16 cellular contexts compared by ENCODE assay signal in genomic region chr12:120620624-120621023, GRCh38. TPM values are rescaled to one million over a fixed set of nuclear protein-coding genes. Genes with fewer than 3 reads are reported as not detected.
DNase-seq lines count a peak whose midpoint lies in the region; ATAC-seq and TF ChIP-seq lines count a peak whose summit lies in the region.
"Had no signal": no experiment of that assay in that cellular context is flagged by ENCODE, and none has a peak within 500 bp of the region (broad histone marks: within the 10 kb centered on the region; RNA-seq: fewer than 3 reads in every experiment).

No MANE protein-coding gene starts in this region.

- DNase-seq in HT-29 (ENCODE audit: low spot score) (peak; percentile 54), RWPE2 (ENCODE audit: low spot score) (no peak), hepatocyte (ENCODE audit: low spot score) (peak; percentile 53), stomach (peak; percentile 51), NCI-H1105 treated with DMSO at 0.1 percent for 48 hours (lab: John Stamatoyannopoulos, UW) (no peak), caudate nucleus (lab: John Stamatoyannopoulos, UW) (no peak)
- DNase-seq in naive thymus-derived CD4-positive, alpha-beta T cell: no peak
- DNase-seq: DMS 273 treated with DMSO at 0.1 percent for 48 hours; MM.1S; NCI-H1105; NCI-H1694 treated with DMSO at 0.1 percent for 48 hours; NCI-H446; NCI-H69; NK-92 treated with Interleukin-12 subunit alpha and Interleukin-12 subunit beta, amount 100 ng/mL, for 24 hours; OCI-M1 had no signal

- H3K27me3 Mint-ChIP-seq in naive thymus-derived CD4-positive, alpha-beta T cell: peaks cover 18 to 33% (median 25%) of the 10 kb centered on the region in 5 donors

- no peak for TF ChIP-seq CTCF in RWPE2 (IDR thresholded peaks at IDR 0.05; ENCODE audit: poor library complexity, severe bottlenecking)
- no peak for TF ChIP-seq CTCF in hepatocyte (IDR thresholded peaks at IDR 0.05; ENCODE audit: poor library complexity)
- no peak for TF ChIP-seq CTCF in stomach (IDR thresholded peaks at IDR 0.05)

- CTCF ChIA-PET in naive thymus-derived CD4-positive, alpha-beta T cell (lab: Charles Lee): no interaction called here

- H3K9me2 ChIP-seq in hepatocyte (replicated peaks; ENCODE audit: insufficient read depth): no peaks in the 10 kb centered on the region

- WGBS in hepatocyte (ENCODE audit: low lambda C conversion rate, missing lambda C conversion rate): 86% methylated on average over 2 of the region's 2 CpGs
- 73 to 96% (median 79%) methylated on average over 2 of the region's 2 CpGs for WGBS in stomach, 5 donors

- no peaks in the 10 kb centered on the region for H3K79me2 ChIP-seq in hepatocyte

- no peak overlapping the region for H2AFZ ChIP-seq in hepatocyte

- H3K27me3 ChIP-seq in RWPE2 (ENCODE audit: insufficient read depth, poor library complexity, severe bottlenecking) (no peaks in the 10 kb centered on the region), hepatocyte (peaks cover 15% of the 10 kb centered on the region), stomach (peaks cover 0 to 46% (median 6%) of the 10 kb centered on the region in 3 donors)
- H3K27me3 ChIP-seq in naive thymus-derived CD4-positive, alpha-beta T cell (ENCODE audit: control insufficient read depth in 2 of 2, insufficient read depth in 2 of 2, low read length in 2 of 2): no peaks in the 10 kb centered on the region

- no peak for TF ChIP-seq POLR2A in stomach (IDR thresholded peaks at IDR 0.05)

- H3K9me3 Mint-ChIP-seq in naive thymus-derived CD4-positive, alpha-beta T cell: peaks cover 0 to 5% (median 0%) of the 10 kb centered on the region in 11 donors

- no peak overlapping the region for H3K4me3 Mint-ChIP-seq in naive thymus-derived CD4-positive, alpha-beta T cell

- ATAC-seq in RWPE2 (ENCODE audit: low read depth): peak; percentile 94
- ATAC-seq in naive thymus-derived CD4-positive, alpha-beta T cell: no peak

- H3K36me3 Mint-ChIP-seq in naive thymus-derived CD4-positive, alpha-beta T cell: peaks cover 0 to 4% (median 0%) of the 10 kb centered on the region in 5 donors

- H3K27ac ChIP-seq in RWPE2 (ENCODE audit: poor library complexity, severe bottlenecking) (peak overlapping the region; percentile 22), hepatocyte (no peak overlapping the region), stomach (no peak overlapping the region), caudate nucleus (ENCODE audit: low read depth, low read length) (no peak overlapping the region)
- no peak overlapping the region for H3K27ac ChIP-seq in naive thymus-derived CD4-positive, alpha-beta T cell (ENCODE audit: low read depth, low read length)
- H3K27ac ChIP-seq: C4-2B had no signal

- H3K9me3 ChIP-seq in RWPE2 (ENCODE audit: severe bottlenecking) (no peaks in the 10 kb centered on the region), hepatocyte (ENCODE audit: low read depth) (no peaks in the 10 kb centered on the region), stomach (no peaks in the 10 kb centered on the region)
- H3K9me3 ChIP-seq in naive thymus-derived CD4-positive, alpha-beta T cell (ENCODE audit: control insufficient read depth in 2 of 3, low read length in 3 of 3): no peaks in the 10 kb centered on the region

- H3K4me1 ChIP-seq in RWPE2 (ENCODE audit: insufficient read depth, poor library complexity, severe bottlenecking) (peaks cover 9% of the 10 kb centered on the region), hepatocyte (ENCODE audit: insufficient read depth) (no peaks in the 10 kb centered on the region), stomach (no peaks in the 10 kb centered on the region)
- no peaks in the 10 kb centered on the region for H3K4me1 ChIP-seq in naive thymus-derived CD4-positive, alpha-beta T cell (ENCODE audit: control insufficient read depth in 2 of 2, insufficient read depth in 2 of 2, low read length in 2 of 2)

- intact Hi-C loops in stomach (cut with DNase I; ENCODE audit: low total_unique reads): no loop called here
- intact Hi-C loops in naive thymus-derived CD4-positive, alpha-beta T cell (cut with micrococcal nuclease): no loop called here

- no peak overlapping the region for H3K4me2 ChIP-seq in hepatocyte

- POLR2A ChIA-PET in naive thymus-derived CD4-positive, alpha-beta T cell (lab: Charles Lee): no interaction called here

- H3K4me3 ChIP-seq in RWPE2 (ENCODE audit: severe bottlenecking): no peak overlapping the region
- H3K4me3 ChIP-seq in hepatocyte: no peak overlapping the region
- no peak overlapping the region for H3K4me3 ChIP-seq in stomach
- no peak overlapping the region for H3K4me3 ChIP-seq in naive thymus-derived CD4-positive, alpha-beta T cell (ENCODE audit: low read length)

- TF ChIP-seq EP300 in stomach (IDR thresholded peaks at IDR 0.05): no peak

- no peaks in the 10 kb centered on the region for H3K4me1 Mint-ChIP-seq in naive thymus-derived CD4-positive, alpha-beta T cell

- no peaks in the 10 kb centered on the region for H4K20me1 ChIP-seq in hepatocyte (ENCODE audit: insufficient read depth, poor library complexity, severe bottlenecking)

- no peak overlapping the region for H3K27ac Mint-ChIP-seq in naive thymus-derived CD4-positive, alpha-beta T cell

- H3K36me3 ChIP-seq in RWPE2 (ENCODE audit: low read depth) (no peaks in the 10 kb centered on the region), hepatocyte (replicated peaks; ENCODE audit: insufficient read depth, low read depth) (no peaks in the 10 kb centered on the region), stomach (no peaks in the 10 kb centered on the region)
- no peaks in the 10 kb centered on the region for H3K36me3 ChIP-seq in naive thymus-derived CD4-positive, alpha-beta T cell (ENCODE audit: control insufficient read depth in 2 of 3, insufficient read depth in 3 of 3, low read length in 3 of 3)

RNA-seq across cellular contexts. Expression of gene CABP1, which starts 19.8 kb away (rescaled TPM):
- 3.5 and 7.0 TPM in 2 replicates for total RNA-seq in HT-29 (2014; rRNA removed; shearing (Covaris generic))
- 1.5 TPM in 1 of 2 replicates, not detected in the other for total RNA-seq in hepatocyte
- polyA plus RNA-seq in hepatocyte: 0.74 TPM in 1 of 2 replicates, not detected in the other
- total RNA-seq in stomach: 1 to 10 TPM in 2 of 5 donors, not detected in 3; 1.1 to 2.0 TPM
- 1 to 10 TPM; 1.5 to 2.4 (median 2.0) TPM for polyA plus RNA-seq in stomach
- total RNA-seq in naive thymus-derived CD4-positive, alpha-beta T cell: under 1 TPM in 1 of 5 experiments, not detected in 4; 0.24 TPM
- not detected for polyA plus RNA-seq in naive thymus-derived CD4-positive, alpha-beta T cell

RNA-seq across cellular contexts. Expression of gene POP5, which starts 39.4 kb away (rescaled TPM):
- total RNA-seq in HT-29 (2014; rRNA removed; shearing (Covaris generic)): 61.5 and 70.9 TPM in 2 replicates
- total RNA-seq in hepatocyte (29.3 and 34.0 TPM in 2 replicates), stomach (10 to 100 TPM; 10.5 to 62.3 (median 34.3) TPM)
- polyA plus RNA-seq in hepatocyte (51.1 and 54.0 TPM in 2 replicates), stomach (10 to 100 TPM; 33.9 to 51.2 (median 49.1) TPM)
- total RNA-seq in naive thymus-derived CD4-positive, alpha-beta T cell: 10 to 100 TPM; 42.9 to 86.8 (median 59.0) TPM
- 100 to 1,000 TPM; 116 to 141 TPM for polyA plus RNA-seq in naive thymus-derived CD4-positive, alpha-beta T cell

Comparison
In these comparisons a context has a peak if more than half of its experiments do, and no peak if none do; other contexts are left out.
1. DNase-seq: peak in HT-29 (single experiment), hepatocyte (single experiment) and stomach (single experiment); none in RWPE2 (single experiment), NCI-H1105 treated with DMSO at 0.1 percent for 48 hours (single experiment), caudate nucleus (0 of 61) and naive thymus-derived CD4-positive, alpha-beta T cell (0 of 9).